In the genomic region with DNA sequence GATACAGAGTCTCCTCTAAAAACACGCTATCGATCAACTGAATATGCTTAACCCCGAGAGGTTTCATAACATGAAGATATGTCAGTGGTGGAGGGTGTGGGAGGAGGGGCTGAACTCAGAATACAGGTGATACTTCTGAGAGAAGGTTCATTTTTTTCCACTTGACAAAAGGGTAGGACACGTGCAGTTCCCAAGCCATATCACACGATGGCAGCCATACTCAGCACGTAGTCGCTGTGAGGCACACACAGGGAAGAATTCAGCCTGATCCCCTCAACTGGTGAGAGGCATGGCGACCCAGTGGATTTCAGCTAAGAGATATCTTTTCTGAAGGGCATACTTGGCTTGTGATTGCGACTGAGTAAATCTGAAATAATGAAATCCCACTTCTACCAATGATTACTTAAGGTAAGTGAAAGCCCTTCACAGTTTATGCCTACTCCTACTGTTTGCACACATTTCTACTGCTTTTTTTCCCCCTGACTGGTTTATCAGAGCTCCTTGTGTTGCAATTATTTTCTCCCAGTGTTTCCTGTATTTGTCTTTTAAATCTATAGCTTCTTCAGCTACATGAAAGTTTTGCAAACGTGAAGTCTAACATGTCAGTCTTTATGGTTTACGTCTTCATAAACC, we compare ENCODE assay signal across 7 cellular contexts.
A peak's percentile ranks its signal among the peaks of the same experiment; 100 is the strongest.
DNase-seq lines count a peak whose midpoint lies in the region; ATAC-seq, FAIRE-seq and TF ChIP-seq lines count a peak whose summit lies in the region.

No MANE protein-coding gene starts in this region.

- H3K9me1 ChIP-seq in keratinocyte (ENCODE audit: control insufficient read depth, extremely low read depth, insufficient read depth, low read length), result no peaks in the 10 kb centered on the region

- no peaks in the 10 kb centered on the region for H3K9me3 Mint-ChIP-seq in activated naive CD8-positive, alpha-beta T cell treated with anti-CD3 and anti-CD28 coated beads for 36 hours

- H4K20me1 ChIP-seq in keratinocyte (ENCODE audit: control insufficient read depth, extremely low read depth, insufficient read depth, low read length), result no peaks in the 10 kb centered on the region

- in situ Hi-C loops in G401 (cut with HindIII; ENCODE audit: low sequenced_read_pairs), result no loop called here

- FAIRE-seq in H54 (lab: Jason Lieb, UNC), result no peak
- peak; percentile 67 for FAIRE-seq in keratinocyte (lab: Jason Lieb, UNC)

- TF ChIP-seq CTCF in keratinocyte (optimal IDR thresholded peaks at IDR 0.05 in 1 of 3, IDR thresholded peaks at IDR 0.05 in 1 of 3, conservative IDR thresholded peaks at IDR 0.05 in 1 of 3; ENCODE audit: extremely low read depth in 1 of 3, insufficient read depth in 2 of 3, low read length in 3 of 3), result peak; percentile 49 to 77 (median 50)
- no peak for TF ChIP-seq CTCF in uterus (IDR thresholded peaks at IDR 0.05)

- no peak overlapping the region for H3K27ac ChIP-seq in keratinocyte (ENCODE audit: control insufficient read depth, insufficient read depth, low read length)
- peak overlapping the region; percentile 47 to 65 for H3K27ac ChIP-seq in uterus

- no peak overlapping the region for H3K4me2 ChIP-seq in keratinocyte (ENCODE audit: control insufficient read depth, extremely low read depth, insufficient read depth, low read depth, low read length)

- H3K79me2 ChIP-seq in keratinocyte (ENCODE audit: control insufficient read depth, insufficient read depth, low read length), result no peaks in the 10 kb centered on the region

- intact Hi-C loops in uterus (cut with DNase I; ENCODE audit: low total_unique reads), result no loop called here

- H3K36me3 Mint-ChIP-seq in activated naive CD8-positive, alpha-beta T cell treated with anti-CD3 and anti-CD28 coated beads for 36 hours, result no peaks in the 10 kb centered on the region

- peak; percentile 17 for DNase-seq in G401 (ENCODE audit: low spot score)
- DNase-seq in H54 (ENCODE audit: insufficient read length, low spot score), result peak; percentile 2
- DNase-seq in NCI-H2081 (lab: John Stamatoyannopoulos, UW), result peak; percentile 64 to 82
- DNase-seq in activated naive CD8-positive, alpha-beta T cell treated with anti-CD3 and anti-CD28 coated beads for 36 hours, result peak; percentile 12
- no peak for DNase-seq in keratinocyte (ENCODE audit: low read depth, low spot score)
- DNase-seq in uterus, result no peak

- ATAC-seq in HG02970 (IDR thresholded peaks at IDR 0.05; ENCODE audit: low FRiP score, unreplicated experiment), result no peak

- H3K4me1 Mint-ChIP-seq in activated naive CD8-positive, alpha-beta T cell treated with anti-CD3 and anti-CD28 coated beads for 36 hours, result peaks cover 7% of the 10 kb centered on the region

- no peak for TF ChIP-seq POLR2A in H54 (IDR thresholded peaks at IDR 0.05; ENCODE audit: low read depth, low read length)
- no peak for TF ChIP-seq POLR2A in uterus (IDR thresholded peaks at IDR 0.05)

- H3K36me3 ChIP-seq in keratinocyte (ENCODE audit: control insufficient read depth in 2 of 2, extremely low read depth in 1 of 2, insufficient read depth in 2 of 2, low read length in 2 of 2) (no peaks in the 10 kb centered on the region), uterus (no peaks in the 10 kb centered on the region)

- H3K4me3 Mint-ChIP-seq in activated naive CD8-positive, alpha-beta T cell treated with anti-CD3 and anti-CD28 coated beads for 36 hours, result no peak overlapping the region

- H3K9ac ChIP-seq in keratinocyte (ENCODE audit: control insufficient read depth, extremely low read depth, insufficient read depth, low read length), result no peak overlapping the region

- no peaks in the 10 kb centered on the region for H3K4me1 ChIP-seq in keratinocyte (ENCODE audit: control insufficient read depth, extremely low read depth, insufficient read depth, low read length)
- H3K4me1 ChIP-seq in uterus, result no peaks in the 10 kb centered on the region

- H3K27ac Mint-ChIP-seq in activated naive CD8-positive, alpha-beta T cell treated with anti-CD3 and anti-CD28 coated beads for 36 hours, result no peak overlapping the region

- H3K9me3 ChIP-seq in keratinocyte (ENCODE audit: control insufficient read depth, low read depth, low read length), result no peaks in the 10 kb centered on the region
- H3K9me3 ChIP-seq in uterus, result no peaks in the 10 kb centered on the region

- H3K27me3 Mint-ChIP-seq in activated naive CD8-positive, alpha-beta T cell treated with anti-CD3 and anti-CD28 coated beads for 36 hours, result peaks cover 31% of the 10 kb centered on the region

- H2AFZ ChIP-seq in keratinocyte (ENCODE audit: control insufficient read depth, low read length), result no peak overlapping the region

- H3K4me3 ChIP-seq in keratinocyte (ENCODE audit: control insufficient read depth in 2 of 3, extremely low read depth in 1 of 3, insufficient read depth in 2 of 3, low read depth in 1 of 3, low read length in 3 of 3) (no peak overlapping the region), uterus (no peak overlapping the region)

- dilution Hi-C loops in keratinocyte (cut with MboI; ENCODE audit: extremely low pct_ligation_motif_present, low sequenced_read_pairs), result no loop called here

- H3K27me3 ChIP-seq in keratinocyte (ENCODE audit: control insufficient read depth, extremely low read depth, insufficient read depth, low read length) (peaks cover 6% of the 10 kb centered on the region), uterus (no peaks in the 10 kb centered on the region)

Comparison
In these comparisons a context has a peak if more than half of its experiments do, and no peak if none do; other contexts are left out.
1. DNase-seq: peak in G401 (single experiment), H54 (single experiment), NCI-H2081 (2 of 2) and activated naive CD8-positive, alpha-beta T cell treated with anti-CD3 and anti-CD28 coated beads for 36 hours (single experiment); none in keratinocyte (single experiment) and uterus (0 of 2).
2. CTCF ChIP-seq: peak in keratinocyte (3 of 3); none in uterus (0 of 4).